In the genomic region with DNA sequence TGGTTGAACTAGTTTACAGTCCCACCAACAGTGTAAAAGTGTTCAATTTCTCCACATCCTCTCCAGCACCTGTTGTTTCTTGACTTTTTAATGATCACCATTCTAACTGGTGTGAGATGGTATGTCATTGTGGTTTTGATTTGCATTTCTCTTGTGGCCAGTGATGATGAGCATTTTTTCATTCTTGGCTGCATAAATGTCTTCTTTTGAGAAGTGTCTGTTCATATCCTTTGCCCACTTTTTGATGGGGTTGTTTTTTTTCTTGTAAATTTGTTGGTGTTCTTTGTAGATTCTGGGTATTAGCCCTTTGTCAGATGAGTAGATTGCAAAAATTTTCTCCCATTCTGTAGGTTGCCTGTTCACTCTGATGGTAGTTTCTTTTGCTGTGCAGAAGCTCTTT, we compare ENCODE assay signal across 12 cellular contexts. TPM values are rescaled to one million over a fixed set of nuclear protein-coding genes. Genes with fewer than 3 reads are reported as not detected.
"Had no signal": no experiment of that assay in that cellular context is flagged by ENCODE, and none has a peak within 500 bp of the region (broad histone marks: within the 10 kb centered on the region; RNA-seq: fewer than 3 reads in every experiment).

No MANE protein-coding gene starts in this region.

RNA-seq across cellular contexts. Expression of a gene that starts 41.5 kb away (rescaled TPM):
- total RNA-seq: OCI-LY7, PC-3, PC-9, Peyer's patch, Right ventricle myocardium inferior, Right ventricle myocardium superior, RPMI7951, SJCRH30, SJSA1, SK-MEL-5, T-cell had no signal
- polyA plus RNA-seq: SK-N-SH had no signal
